In genomic region chr10:85570871-85571270, GRCh38 we compare ENCODE assay signal across 9 cellular contexts.
"Had no signal": no experiment of that assay in that cellular context is flagged by ENCODE, and none has a peak within 500 bp of the region (broad histone marks: within the 10 kb centered on the region; RNA-seq: fewer than 3 reads in every experiment).

No MANE protein-coding gene starts in this region.

- H3K27ac ChIP-seq: GM23248, HL-60 had no signal

- H3K36me3 ChIP-seq: HAP-1 had no signal

- H3K9ac ChIP-seq: GM23248 had no signal

- DNase-seq: GM23248, GOT3, H7, HFFc6, KBM-7 had no signal

- H2AFZ ChIP-seq: GM23248 had no signal

- H3K4me3 ChIP-seq: GM23248, HAP-1 had no signal

- H3K4me1 ChIP-seq: HAP-1 had no signal

- H3K9me3 ChIP-seq: HAP-1 had no signal

- ATAC-seq: HCT116, HepG2 had no signal
